8 cellular contexts compared by ENCODE assay signal in the genomic region with DNA sequence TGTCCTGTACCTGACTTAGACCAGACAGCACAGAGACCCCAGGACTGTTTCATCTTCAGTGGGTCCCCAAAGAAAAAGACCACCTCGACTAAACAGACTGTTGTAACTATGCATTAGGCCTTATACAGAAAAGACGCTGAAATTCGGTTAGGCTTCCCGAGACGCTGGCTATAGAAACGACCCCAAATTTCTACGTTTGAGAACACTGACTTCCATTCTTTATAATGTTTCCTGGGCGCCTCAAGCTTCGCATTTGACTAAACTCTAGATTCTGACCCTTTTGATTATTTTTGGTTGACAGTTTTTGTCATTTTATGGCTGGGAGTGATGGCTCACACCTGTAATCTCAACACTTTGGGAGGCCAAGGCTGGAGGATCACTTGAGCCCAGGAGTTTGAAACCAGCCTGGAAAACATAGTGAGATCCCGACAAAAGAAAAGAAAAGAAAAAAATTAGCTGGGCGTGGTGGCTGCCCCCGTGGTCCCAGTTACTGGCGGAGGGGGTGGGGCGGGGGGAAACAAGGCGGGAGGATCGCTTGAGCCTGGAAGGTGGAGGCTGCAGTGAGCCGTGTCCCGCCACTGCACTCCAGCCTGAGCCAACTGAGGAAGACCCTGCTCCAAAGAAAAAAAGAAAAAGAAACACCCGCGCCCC. TPM values are rescaled to one million over a fixed set of nuclear protein-coding genes. Genes with fewer than 3 reads are reported as not detected.
DNase-seq lines count a peak whose midpoint lies in the region; ATAC-seq and TF ChIP-seq lines count a peak whose summit lies in the region.

No MANE protein-coding gene starts in this region.

- peak overlapping the region; percentile 98 for H4K8ac ChIP-seq in trophoblast cell (ENCODE audit: low read depth, low read length)

- H3K27me3 ChIP-seq in SJCRH30 (no peaks in the 10 kb centered on the region), trophoblast cell (ENCODE audit: insufficient read depth, low read length) (no peaks in the 10 kb centered on the region)

- peak overlapping the region; percentile 98 for H4K12ac ChIP-seq in trophoblast cell (ENCODE audit: low read depth, low read length)

- peak overlapping the region; percentile 89 for H4K91ac ChIP-seq in trophoblast cell (ENCODE audit: low read depth, low read length)

- H3K4me3 ChIP-seq in SJCRH30 = peak overlapping the region; percentile 89
- peak overlapping the region; percentile 66 for H3K4me3 ChIP-seq in fibroblast of mammary gland (ENCODE audit: control insufficient read depth, low read depth, low read length)
- peak overlapping the region; percentile 100 for H3K4me3 ChIP-seq in trophoblast cell (ENCODE audit: low read depth, low read length)

- H2AK5ac ChIP-seq in trophoblast cell (ENCODE audit: low read length) = no peak overlapping the region

- H3K4me1 ChIP-seq in SJCRH30 (peaks cover 24% of the 10 kb centered on the region), trophoblast cell (ENCODE audit: control insufficient read depth in 1 of 2, insufficient read depth in 2 of 2, low read length in 2 of 2) (peaks cover 10 to 11% of the 10 kb centered on the region in 2 experiments)

- H3K27ac ChIP-seq in SJCRH30 (peak overlapping the region; percentile 57), trophoblast cell (ENCODE audit: low read depth, low read length) (peak overlapping the region; percentile 92)

- H3K23ac ChIP-seq in trophoblast cell (ENCODE audit: low read length) = no peak overlapping the region

- H3K14ac ChIP-seq in trophoblast cell (ENCODE audit: low read length) = no peak overlapping the region

- H3K9me3 ChIP-seq in SJCRH30 (replicated peaks) (no peaks in the 10 kb centered on the region), trophoblast cell (ENCODE audit: insufficient read depth, low read depth, low read length) (peaks cover 3% of the 10 kb centered on the region)

- H2BK120ac ChIP-seq in trophoblast cell (ENCODE audit: insufficient read depth, low read length, poor library complexity) = peak overlapping the region; percentile 54

- no CpG with 5 or more reads among the region's 20 CpGs for WGBS in trophoblast cell (ENCODE audit: extremely low coverage, insufficient coverage, insufficient read length)

- peak overlapping the region; percentile 81 for H3K4ac ChIP-seq in trophoblast cell (ENCODE audit: low read depth, low read length)

- peak overlapping the region; percentile 98 for H3K9ac ChIP-seq in trophoblast cell (ENCODE audit: low read length)

- no peak overlapping the region for H2BK12ac ChIP-seq in trophoblast cell (ENCODE audit: low read length)

- peak overlapping the region; percentile 96 for H3K18ac ChIP-seq in trophoblast cell (ENCODE audit: low read length)

- ATAC-seq in HG03045 (IDR thresholded peaks at IDR 0.05; ENCODE audit: unreplicated experiment) = no peak
- ATAC-seq in GM18861 (IDR thresholded peaks at IDR 0.05; ENCODE audit: unreplicated experiment) = no peak

- H3K79me2 ChIP-seq in trophoblast cell (ENCODE audit: control insufficient read depth, insufficient read depth, low read length, poor library complexity) = peaks cover 16% of the 10 kb centered on the region

- TF ChIP-seq CTCF in fibroblast of mammary gland (conservative IDR thresholded peaks at IDR 0.05; ENCODE audit: control insufficient read depth, insufficient read depth, low read depth, low read length) = no peak

- DNase-seq in ELR (ENCODE audit: low read depth) (peak; percentile 24), SJCRH30 (peak in 1 of 2 experiments; percentile 27), fibroblast of mammary gland (ENCODE audit: low read depth) (no peak), trophoblast cell (no peak), ACHN (no peak)
- no peak for DNase-seq in activated CD4-positive, alpha-beta T cell treated with anti-CD3 and anti-CD28 coated beads for 1 hour

- in situ Hi-C loops in ACHN (cut with HindIII; ENCODE audit: low pct_ligation_motif_present, low pct_unique_long_range_greater_than_20kb, low sequenced_read_pairs) = no loop called here

- H3K36me3 ChIP-seq in SJCRH30 (peaks cover 2% of the 10 kb centered on the region; the same call in 1 of the 2 replicates), trophoblast cell (ENCODE audit: control insufficient read depth in 1 of 2, insufficient read depth in 2 of 2, low read length in 2 of 2) (no peaks in the 10 kb centered on the region)

- H3K4me2 ChIP-seq in trophoblast cell (ENCODE audit: low read length) = peak overlapping the region; percentile 93

- no peak overlapping the region for H2AFZ ChIP-seq in trophoblast cell (ENCODE audit: insufficient read depth, low read length, poor library complexity)

- peaks cover 10% of the 10 kb centered on the region for H3K79me1 ChIP-seq in trophoblast cell (ENCODE audit: low read length)

- H2BK5ac ChIP-seq in trophoblast cell (ENCODE audit: low read depth, low read length, poor library complexity) = peak overlapping the region; percentile 90

RNA-seq across cellular contexts. Expression of a gene that starts 0.9 kb away (rescaled TPM):
- 24.6 and 31.0 TPM in 2 replicates for total RNA-seq in SJCRH30 (2014; rRNA removed; shearing (Covaris generic))
- 19.1 and 20.0 TPM in 2 replicates for polyA plus RNA-seq in trophoblast cell (2013)
